In genomic region chr15:51812598-51812997, GRCh38 we compare ENCODE assay signal across 1 cellular context.
TF ChIP-seq lines count a peak whose summit lies in the region.

No MANE protein-coding gene starts in this region.

TF ChIP-seq in HepG2, 621 proteins besides CTCF, POLR2A, EP300 and RAD21 (continued from another document):
- TF ChIP-seq ZNF800 (CRISPR knock-in tag; IDR thresholded peaks at IDR 0.05) (no peak), ZNF766 (CRISPR knock-in tag; IDR thresholded peaks at IDR 0.05; ENCODE audit: borderline replicate concordance) (no peak), ATF3 (CRISPR knock-in tag; IDR thresholded peaks at IDR 0.05) (no peak)
TF ChIP-seq in HepG2: peak in this region for 1.
